ENCODE assay signal across 8 cellular contexts in the genomic region with DNA sequence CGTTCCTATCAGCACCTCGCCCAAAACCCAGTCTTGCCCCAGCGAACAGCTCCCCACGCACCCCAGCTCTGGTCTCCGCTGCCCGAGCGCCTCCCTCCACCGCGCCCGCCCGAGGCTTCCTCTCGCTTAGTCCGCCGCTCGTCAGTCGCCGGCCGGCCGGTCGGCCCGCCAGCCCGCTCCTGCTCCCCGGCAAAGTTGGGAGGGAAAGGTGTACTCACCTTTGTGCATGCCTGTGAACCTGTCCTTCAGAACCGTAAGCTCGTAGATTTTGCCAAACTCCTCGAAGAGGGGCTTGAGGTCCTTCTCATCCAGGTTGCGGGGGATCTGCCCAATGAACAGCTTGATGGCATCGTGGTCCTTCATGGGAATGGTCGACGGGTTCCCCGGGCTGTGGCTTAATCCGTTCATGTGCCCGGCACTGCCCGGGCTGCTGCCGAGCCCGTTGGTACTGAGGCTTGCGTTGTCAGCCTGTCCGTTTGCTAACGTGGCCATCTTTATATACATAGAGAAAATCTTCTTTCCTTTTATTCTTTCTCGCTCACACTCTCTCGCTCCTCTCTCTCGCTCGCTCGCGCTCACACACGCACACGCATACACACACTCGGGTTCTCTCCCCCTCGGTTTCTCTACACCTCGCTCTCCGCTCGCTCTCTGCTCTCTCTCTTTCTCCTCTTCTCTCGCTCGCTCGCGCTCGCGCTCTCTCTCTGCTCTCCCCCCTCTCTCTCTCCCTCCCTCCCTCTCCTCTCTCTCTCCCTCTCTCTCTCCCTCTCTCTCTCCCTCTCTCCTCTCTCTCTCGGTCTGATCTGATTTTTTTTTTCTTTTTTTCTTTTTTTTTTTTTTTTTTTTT. TPM values are rescaled to one million over a fixed set of nuclear protein-coding genes. Genes with fewer than 3 reads are reported as not detected.
DNase-seq lines count a peak whose midpoint lies in the region; ATAC-seq and TF ChIP-seq lines count a peak whose summit lies in the region.

Gene CELF4 (minus strand): TSS at position 661 of the 847 bp plus-strand sequence.

- in situ Hi-C loops in T47D (cut with HindIII; ENCODE audit: low pct_unique_long_range_greater_than_20kb, low sequenced_read_pairs) = no loop called here

- no peak within 1 kb of the TSS for H3K27ac ChIP-seq in SJCRH30

- no peaks in the 10 kb centered on the region for H3K9me3 ChIP-seq in SJCRH30 (replicated peaks)

- TF ChIP-seq CTCF in omental fat pad (IDR thresholded peaks at IDR 0.05) = no peak

- DNase-seq in DMS53 (lab: John Stamatoyannopoulos, UW) = peak; percentile 94
- peak; percentile 47 for DNase-seq in NCI-H2029 (lab: John Stamatoyannopoulos, UW)
- DNase-seq in T47D (ENCODE audit: low read depth in 1 of 2, low spot score in 1 of 2) = peak; percentile 23 to 26
- DNase-seq in kidney tubule cell (ENCODE audit: low spot score) = peak; percentile 24
- peak; percentile 67 for DNase-seq in superior temporal gyrus (ENCODE audit: extremely low spot score)
- DNase-seq in SJCRH30 = no peak
- no peak for DNase-seq in omental fat pad (ENCODE audit: low spot score)

- no peaks in the 10 kb centered on the region for H3K27me3 ChIP-seq in SJCRH30

- no peak for ATAC-seq in omental fat pad (ENCODE audit: low FRiP score)
- ATAC-seq in HG02610 (IDR thresholded peaks at IDR 0.05; ENCODE audit: unreplicated experiment) = no peak

- no peaks in the 10 kb centered on the region for H3K36me3 ChIP-seq in SJCRH30

- no peaks in the 10 kb centered on the region for H3K4me1 ChIP-seq in SJCRH30

- H3K4me3 ChIP-seq in SJCRH30 = no peak within 1 kb of the TSS

RNA-seq across cellular contexts. Expression of gene CELF4, which starts in this region (rescaled TPM):
- total RNA-seq in SJCRH30 (2014; rRNA removed; shearing (Covaris generic)) = not detected in 2 replicates
- total RNA-seq in omental fat pad = under 1 TPM in 2 of 4 donors, not detected in 2; 0.37 to 0.47 TPM

Comparison
In these comparisons a context has a peak if more than half of its experiments do, and no peak if none do; other contexts are left out.
1. DNase-seq: peak in DMS53 (single experiment), NCI-H2029 (single experiment), T47D (2 of 2), kidney tubule cell (single experiment) and superior temporal gyrus (single experiment); none in SJCRH30 (0 of 2) and omental fat pad (single experiment).